Comparison of ENCODE assay signal across 1 cellular context in genomic region chr16:68752602-68753001, GRCh38.
TF ChIP-seq lines count a peak whose summit lies in the region.

No MANE protein-coding gene starts in this region.

TF ChIP-seq in HepG2, 621 proteins besides CTCF, POLR2A, EP300 and RAD21 (continued from another document):
- TF ChIP-seq ARID5B (CRISPR knock-in tag; IDR thresholded peaks at IDR 0.05) (0 out of 2 replicates have a peak, but pooled peaks have one; percentile 36), SOX13 (IDR thresholded peaks at IDR 0.05) (no peak), SOX13 (CRISPR knock-in tag; conservative IDR thresholded peaks at IDR 0.05 in 1 of 2, IDR thresholded peaks at IDR 0.05 in 1 of 2) (0 out of 4 replicates have a peak, but pooled peaks of 1 of the 2 experiments have one; percentile 16), GATAD2A (CRISPR knock-in tag; IDR thresholded peaks at IDR 0.05) (peak; percentile 60; the same call in 1 of the 2 replicates), ZNF512 (CRISPR knock-in tag; IDR thresholded peaks at IDR 0.05) (no peak), TEAD2 (CRISPR knock-in tag; IDR thresholded peaks at IDR 0.05) (no peak), BRCA1 (CRISPR knock-in tag; IDR thresholded peaks at IDR 0.05) (no peak), HNF4A (CRISPR knock-in tag; IDR thresholded peaks at IDR 0.05) (peak; percentile 61), FOSL2 (CRISPR knock-in tag; IDR thresholded peaks at IDR 0.05) (0 out of 2 replicates have a peak, but pooled peaks have one; percentile 20), RNF219 (CRISPR knock-in tag; IDR thresholded peaks at IDR 0.05) (0 out of 2 replicates have a peak, but pooled peaks have one; percentile 31), ATF4 (CRISPR knock-in tag; IDR thresholded peaks at IDR 0.05) (peak in 1 of 2 experiments; percentile 62; a peak in 2 of 4 replicates)
